Comparison of ENCODE assay signal across 17 cellular contexts in the genomic region with DNA sequence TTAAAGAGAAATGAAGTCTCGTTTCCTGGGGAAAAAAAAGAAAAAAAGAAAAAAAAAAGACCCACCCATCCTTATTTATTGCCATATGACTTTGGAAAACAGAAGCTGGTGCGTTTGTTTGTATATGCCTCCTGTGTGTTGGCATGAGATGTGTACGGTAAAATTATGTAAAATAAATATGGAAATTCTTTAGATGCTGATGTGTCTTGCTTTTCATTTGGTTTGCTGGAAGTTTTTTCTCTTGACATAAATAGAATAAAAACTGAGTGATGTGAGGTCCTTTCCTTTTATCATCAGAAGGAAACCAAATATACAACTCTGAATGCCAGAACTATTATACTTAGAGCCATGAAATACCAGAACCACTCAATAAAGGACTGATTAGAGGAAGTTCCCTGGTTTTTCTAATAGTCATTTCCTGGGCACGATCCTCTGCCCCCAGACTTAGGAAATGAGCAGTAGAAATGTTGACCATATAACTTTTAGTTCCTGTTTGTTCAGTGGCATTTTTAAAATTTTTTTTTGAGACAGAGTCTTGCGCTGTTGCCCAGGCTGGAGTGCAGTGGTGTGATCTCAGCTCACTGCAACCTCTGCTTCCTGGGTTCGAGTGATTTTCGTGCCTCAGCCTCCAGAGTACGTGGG. TPM values are rescaled to one million over a fixed set of nuclear protein-coding genes. Genes with fewer than 3 reads are reported as not detected.
A peak's percentile ranks its signal among the peaks of the same experiment; 100 is the strongest.
DNase-seq lines count a peak whose midpoint lies in the region; ATAC-seq and TF ChIP-seq lines count a peak whose summit lies in the region.
"Had no signal": no experiment of that assay in that cellular context is flagged by ENCODE, and none has a peak within 500 bp of the region (broad histone marks: within the 10 kb centered on the region; RNA-seq: fewer than 3 reads in every experiment).

No MANE protein-coding gene starts in this region.

- no peaks in the 10 kb centered on the region for H3K36me3 ChIP-seq in mucosa of descending colon (ENCODE audit: low read depth)

- H3K27ac Mint-ChIP-seq in dendritic cell treated with granulocyte-macrophage colony-stimulating factor and Interleukin-4, amounts not matched to agents 40 ng/mL and 50 ng/mL, for 4 days, result peak overlapping the region; percentile 90

- intact Hi-C loops in dendritic cell treated with granulocyte-macrophage colony-stimulating factor and Interleukin-4, amounts not matched to agents 40 ng/mL and 50 ng/mL, for 4 days (cut with micrococcal nuclease), result no loop called here
- intact Hi-C loops in mucosa of descending colon (cut with DNase I, micrococcal nuclease), result no loop called here

- H3K4me3 ChIP-seq in mucosa of descending colon, result no peak overlapping the region

- H3K4me1 ChIP-seq in mucosa of descending colon (ENCODE audit: low read depth), result no peaks in the 10 kb centered on the region

- peaks cover 51% of the 10 kb centered on the region for H3K4me1 Mint-ChIP-seq in dendritic cell treated with granulocyte-macrophage colony-stimulating factor and Interleukin-4, amounts not matched to agents 40 ng/mL and 50 ng/mL, for 4 days (ENCODE audit: low read depth)

- no peaks in the 10 kb centered on the region for H3K9me3 Mint-ChIP-seq in dendritic cell treated with granulocyte-macrophage colony-stimulating factor and Interleukin-4, amounts not matched to agents 40 ng/mL and 50 ng/mL, for 4 days

- H3K9me3 ChIP-seq in mucosa of descending colon, result no peaks in the 10 kb centered on the region

- H3K27me3 Mint-ChIP-seq in dendritic cell treated with granulocyte-macrophage colony-stimulating factor and Interleukin-4, amounts not matched to agents 40 ng/mL and 50 ng/mL, for 4 days, result no peaks in the 10 kb centered on the region

- ATAC-seq in mucosa of descending colon, result peak; percentile 24
- ATAC-seq: Panc1 had no signal

- peak overlapping the region; percentile 30 for H3K4me3 Mint-ChIP-seq in dendritic cell treated with granulocyte-macrophage colony-stimulating factor and Interleukin-4, amounts not matched to agents 40 ng/mL and 50 ng/mL, for 4 days
- H3K4me3 Mint-ChIP-seq: WTC11 had no signal

- DNase-seq in GF-D8 (lab: John Stamatoyannopoulos, UW), result peak; percentile 50
- peak; percentile 44 for DNase-seq in NCI-H526 treated with DMSO at 0.1 percent for 48 hours (lab: John Stamatoyannopoulos, UW)
- no peak for DNase-seq in mucosa of descending colon
- DNase-seq in H4 (ENCODE audit: low spot score), result no peak
- no peak for DNase-seq in activated CD4-positive, CD25-positive, alpha-beta regulatory T cell (lab: John Stamatoyannopoulos, UW)
- no peak for DNase-seq in NAMALWA (ENCODE audit: low spot score)
- DNase-seq in activated naive CD4-positive, alpha-beta T cell treated with anti-CD3 and anti-CD28 coated beads, Interleukin-2, amount 50 U/mL, for 16 hours, result no peak
- DNase-seq: COR-L47, foreskin fibroblast, GOT3, mesenchymal stem cell, NCI-H2081, NCI-H524 treated with DMSO at 0.1 percent for 48 hours had no signal

- peaks cover 26% of the 10 kb centered on the region for H3K36me3 Mint-ChIP-seq in dendritic cell treated with granulocyte-macrophage colony-stimulating factor and Interleukin-4, amounts not matched to agents 40 ng/mL and 50 ng/mL, for 4 days (ENCODE audit: low read depth)

- TF ChIP-seq CTCF in mucosa of descending colon (IDR thresholded peaks at IDR 0.05), result no peak

RNA-seq across cellular contexts. Expression of gene LHX4, which starts 48.8 kb away (rescaled TPM):
- total RNA-seq in mucosa of descending colon, result 1 to 10 TPM in 1 of 3 donors, under 1 TPM in 2; 0.41 to 2.5 (median 0.89) TPM
- total RNA-seq in H4 (2014; rRNA removed; shearing (Covaris generic)), result 0.15 TPM in 1 of 2 replicates, not detected in the other
- total RNA-seq: activated CD8-positive, alpha-beta memory T cell treated with anti-CD3 and anti-CD28 coated beads for 36 hours had no signal

Comparison
In these comparisons a context has a peak if more than half of its experiments do, and no peak if none do; other contexts are left out.
1. DNase-seq: peak in GF-D8 (single experiment) and NCI-H526 treated with DMSO at 0.1 percent for 48 hours (single experiment); none in mucosa of descending colon (0 of 3), H4 (single experiment), activated CD4-positive, CD25-positive, alpha-beta regulatory T cell (0 of 4), NAMALWA (single experiment) and activated naive CD4-positive, alpha-beta T cell treated with anti-CD3 and anti-CD28 coated beads, Interleukin-2, amount 50 U/mL, for 16 hours (single experiment).